In genomic region chr7:150368098-150368883, GRCh38 we compare ENCODE assay signal across 8 cellular contexts. TPM values are rescaled to one million over a fixed set of nuclear protein-coding genes. Genes with fewer than 3 reads are reported as not detected.
DNase-seq lines count a peak whose midpoint lies in the region; ATAC-seq and TF ChIP-seq lines count a peak whose summit lies in the region.

TSS of gene REPIN1 (plus strand) at chr7:150368822. CDS start at chr7:150369712, 890 bp downstream.

- H3K9me3 Mint-ChIP-seq in nephron: no peaks in the 10 kb centered on the region

- H3K9me3 ChIP-seq in KOPT-K1 (ENCODE audit: insufficient read depth, low read length, poor library complexity, severe bottlenecking): no peaks in the 10 kb centered on the region

- peak within 1 kb of the TSS; percentile 95 for H3K4me3 ChIP-seq in fibroblast of the aortic adventitia (ENCODE audit: low read depth, low read length)

- peak; percentile 63 for TF ChIP-seq POLR2A in Raji (IDR thresholded peaks at IDR 0.05; ENCODE audit: insufficient read depth, low read depth, low read length)

- H3K36me3 Mint-ChIP-seq in nephron (ENCODE audit: low read depth): peaks cover 15% of the 10 kb centered on the region

- DNase-seq in DMS79 (lab: John Stamatoyannopoulos, UW) (peak; percentile 76), fibroblast of the aortic adventitia (ENCODE audit: low read depth) (peak; percentile 73)
- DNase-seq in activated effector memory CD4-positive, alpha-beta T cell treated with Interleukin-2 at 50 U/mL for 16 hours: peak; percentile 67
- peak; percentile 85 for DNase-seq in stimulated activated naive CD8-positive, alpha-beta T cell treated with anti-CD3 and anti-CD28 coated beads, Interleukin-15, Interleukin-2, amounts not matched to agents 100 U/mL and 50 U/mL, for 24 hours

- peak within 1 kb of the TSS; percentile 99 for H3K27ac ChIP-seq in KOPT-K1 (ENCODE audit: low read depth, low read length, poor library complexity, severe bottlenecking)

- ATAC-seq in GM21717 (IDR thresholded peaks at IDR 0.05; ENCODE audit: unreplicated experiment): peak; percentile 46
- peak; percentile 47 for ATAC-seq in stimulated activated naive CD8-positive, alpha-beta T cell treated with anti-CD3 and anti-CD28 coated beads, Interleukin-15, Interleukin-2, amounts not matched to agents 100 U/mL and 50 U/mL, for 24 hours

- peaks cover 27% of the 10 kb centered on the region for H3K36me3 ChIP-seq in KOPT-K1 (ENCODE audit: insufficient read depth, low read length)

- peaks cover 58% of the 10 kb centered on the region for H3K4me1 Mint-ChIP-seq in nephron

- peak within 1 kb of the TSS; percentile 96 to 99 (median 99) for H3K27ac Mint-ChIP-seq in nephron

- TF ChIP-seq CTCF in fibroblast of the aortic adventitia (IDR thresholded peaks at IDR 0.05; ENCODE audit: insufficient read depth, low read length): no peak
- TF ChIP-seq CTCF in nephron (IDR thresholded peaks at IDR 0.05; ENCODE audit: unreplicated experiment in 3 of 3): no peak

- peak within 1 kb of the TSS; percentile 97 to 99 (median 99) for H3K4me3 Mint-ChIP-seq in nephron

- no peaks in the 10 kb centered on the region for H3K27me3 Mint-ChIP-seq in nephron (ENCODE audit: low read depth)

RNA-seq across cellular contexts. Expression of gene REPIN1, which starts in this region (rescaled TPM):
- total RNA-seq in fibroblast of the aortic adventitia (ENCODE audit: low replicate concordance): 33.6 and 40.5 TPM in 2 replicates

Comparison
In these comparisons a context has a peak if more than half of its experiments do, and no peak if none do; other contexts are left out.
1. Peak in every context shown above with its lines: DNase-seq, ATAC-seq, H3K4me3 ChIP-seq and H3K27ac ChIP-seq.